In the genomic region with DNA sequence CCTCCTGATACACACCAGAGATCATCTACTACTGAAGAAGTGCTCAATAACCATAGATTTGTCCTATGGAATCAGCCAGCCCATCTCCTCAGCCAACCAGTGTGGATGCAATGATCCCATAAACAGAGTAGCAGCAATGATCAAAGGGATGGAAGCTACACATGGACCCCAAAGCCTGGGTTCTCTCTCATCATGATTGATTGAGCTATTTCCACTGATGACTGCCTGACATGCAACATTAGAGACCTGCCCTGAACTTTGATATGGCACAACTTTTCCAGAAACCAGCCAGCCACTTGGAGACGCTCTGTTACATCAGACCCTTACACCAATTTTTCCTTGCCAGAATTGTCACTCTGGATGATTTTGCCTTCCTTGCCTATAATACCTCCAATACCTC, we compare ENCODE assay signal across 8 cellular contexts.
"Had no signal": no experiment of that assay in that cellular context is flagged by ENCODE, and none has a peak within 500 bp of the region (broad histone marks: within the 10 kb centered on the region; RNA-seq: fewer than 3 reads in every experiment).

No MANE protein-coding gene starts in this region.

- FAIRE-seq: G401.6, GM12878, GM12891, GM12892, GM18507, GM19239 had no signal

- ATAC-seq: GM12878 had no signal

- DNase-seq: GDM1, GF-D8 had no signal

- H3K4me3 ChIP-seq: GM12878 had no signal
